Comparison of ENCODE assay signal across 8 cellular contexts in genomic region chr2:167292430-167293171, GRCh38. TPM values are rescaled to one million over a fixed set of nuclear protein-coding genes. Genes with fewer than 3 reads are reported as not detected.
DNase-seq lines count a peak whose midpoint lies in the region; ATAC-seq and TF ChIP-seq lines count a peak whose summit lies in the region.

Gene B3GALT1 (plus strand): TSS chr2:167293001.

- H3K79me2 ChIP-seq in Loucy (ENCODE audit: insufficient read depth, low read length) = no peaks in the 10 kb centered on the region

- H3K27me3 ChIP-seq in Loucy (ENCODE audit: insufficient read depth, low read length, poor library complexity, severe bottlenecking) = peaks cover 30% of the 10 kb centered on the region
- H3K27me3 ChIP-seq in heart right ventricle = peaks cover 7 to 82% (median 47%) of the 10 kb centered on the region in 7 donors
- no peaks in the 10 kb centered on the region for H3K27me3 ChIP-seq in ovary
- H3K27me3 ChIP-seq in aorta (ENCODE audit: control insufficient read depth in 1 of 2, insufficient read depth in 2 of 2, low read length in 1 of 2) = no peaks in the 10 kb centered on the region

- H3K4me3 ChIP-seq in GM12865 (ENCODE audit: low read depth, low read length) = peak within 1 kb of the TSS; percentile 74
- H3K4me3 ChIP-seq in HEK293 (ENCODE audit: low read depth, low read length) = peak within 1 kb of the TSS; percentile 73
- peak within 1 kb of the TSS; percentile 80 for H3K4me3 ChIP-seq in Loucy (ENCODE audit: low read length, poor library complexity, severe bottlenecking)
- peak within 1 kb of the TSS; percentile 55 to 92 (median 77) for H3K4me3 ChIP-seq in heart right ventricle
- peak within 1 kb of the TSS; percentile 63 for H3K4me3 ChIP-seq in ovary
- peak within 1 kb of the TSS; percentile 38 to 43 for H3K4me3 ChIP-seq in aorta (ENCODE audit: low read length in 2 of 2)

- TF ChIP-seq EP300 in ovary (IDR thresholded peaks at IDR 0.05) = no peak

- H3K27ac ChIP-seq in HEK293 (ENCODE audit: extremely low read depth, low read depth, low read length) (peak within 1 kb of the TSS; percentile 73), heart right ventricle (peak within 1 kb of the TSS in 9 of 10 donors; percentile 77 to 87 (median 81)), ovary (peak within 1 kb of the TSS; percentile 26 to 70), aorta (ENCODE audit: low read depth in 1 of 2, low read length in 2 of 2) (no peak within 1 kb of the TSS)

- H3F3A ChIP-seq in Loucy (ENCODE audit: low read depth) = no peaks in the 10 kb centered on the region

- DNase-seq in GM12865 (ENCODE audit: low read depth) (peak; percentile 90), SK-MEL-5 (ENCODE audit: low read depth, low spot score) (peak; percentile 89), amygdala (lab: John Stamatoyannopoulos, UW) (peak; percentile 25 to 91 (median 82)), heart right ventricle (peak; percentile 81 to 85), ovary (peak; percentile 76 to 89 (median 81)), aorta (peak; percentile 90 to 94)

- in situ Hi-C loops in SK-MEL-5 (cut with HindIII; ENCODE audit: low pct_unique_long_range_greater_than_20kb, low sequenced_read_pairs) = no loop called here

- POLR2A ChIA-PET in HEK293 (lab: Yijun Ruan, JAX) = interaction anchor here (0.6 kb wide), 2 partner anchors 635 to 825 kb away, joined by 3 to 4 read pairs; no protein-coding TSS in a partner anchor

- no peak for TF ChIP-seq POLR2A in ovary (IDR thresholded peaks at IDR 0.05)

- H3K4me1 ChIP-seq in HEK293 (ENCODE audit: control insufficient read depth, insufficient read depth, low read length) (peaks cover 3% of the 10 kb centered on the region; the same call in 1 of the 2 replicates), Loucy (ENCODE audit: insufficient read depth, low read length, poor library complexity, severe bottlenecking) (peaks cover 5% of the 10 kb centered on the region), heart right ventricle (peaks cover 0 to 24% (median 17%) of the 10 kb centered on the region in 9 donors), ovary (ENCODE audit: insufficient read depth) (peaks cover 8% of the 10 kb centered on the region), aorta (ENCODE audit: control insufficient read depth in 1 of 2, insufficient read depth in 2 of 2, low read length in 2 of 2) (no peaks in the 10 kb centered on the region)

- H3K9me3 ChIP-seq in HEK293 (ENCODE audit: control insufficient read depth, insufficient read depth, low read depth, low read length) (no peaks in the 10 kb centered on the region), Loucy (ENCODE audit: insufficient read depth, low read depth, low read length) (no peaks in the 10 kb centered on the region), heart right ventricle (no peaks in the 10 kb centered on the region), ovary (no peaks in the 10 kb centered on the region), aorta (ENCODE audit: control insufficient read depth, low read length) (no peaks in the 10 kb centered on the region)

- ATAC-seq in heart right ventricle (peak; percentile 95 to 99 (median 98)), aorta (ENCODE audit: low FRiP score) (peak; percentile 97)

- peak within 1 kb of the TSS; percentile 94 for H2AFZ ChIP-seq in Loucy (ENCODE audit: low read length)

- intact Hi-C loops in heart right ventricle (cut with DNase I) = no loop called here
- intact Hi-C loops in ovary (cut with DNase I) = no loop called here
- intact Hi-C loops in aorta (cut with DNase I) = no loop called here

- TF ChIP-seq CTCF in GM12865 (IDR thresholded peaks at IDR 0.05; ENCODE audit: insufficient read depth, low read depth, low read length, missing control alignments) = peak; percentile 28
- peak; percentile 79 for TF ChIP-seq CTCF in HEK293 (tag by site-specific recombination; IDR thresholded peaks at IDR 0.05)
- peak; percentile 56 for TF ChIP-seq CTCF in Loucy (conservative IDR thresholded peaks at IDR 0.05; ENCODE audit: low read length)
- TF ChIP-seq CTCF in heart right ventricle (IDR thresholded peaks at IDR 0.05) = peak in 7 of 9 donors; percentile 7 to 61 (median 33)
- no peak for TF ChIP-seq CTCF in ovary (IDR thresholded peaks at IDR 0.05)

- CTCF ChIA-PET in HEK293 (lab: Yijun Ruan, JAX) = interaction anchor here (0.6 to 2.5 kb wide), 5 partner anchors 10 to 856 kb away, joined by 4 to 9 read pairs (median 5); no protein-coding TSS in a partner anchor

- H3K36me3 ChIP-seq in HEK293 (ENCODE audit: control insufficient read depth in 2 of 2, insufficient read depth in 1 of 2, low read length in 2 of 2) (no peaks in the 10 kb centered on the region), Loucy (ENCODE audit: insufficient read depth, low read length) (no peaks in the 10 kb centered on the region), heart right ventricle (no peaks in the 10 kb centered on the region), ovary (no peaks in the 10 kb centered on the region), aorta (ENCODE audit: control insufficient read depth in 1 of 2, insufficient read depth in 2 of 2, low read length in 1 of 2) (no peaks in the 10 kb centered on the region)

- peak within 1 kb of the TSS; percentile 70 for H3K9ac ChIP-seq in Loucy (ENCODE audit: low read depth, low read length, poor library complexity, severe bottlenecking)

- WGBS in heart right ventricle, 2 donors = 0 to 1% methylated on average over 74 to 79 of the region's 79 CpGs
- 0 to 1% (median 0%) methylated on average over 39 to 79 of the region's 79 CpGs for WGBS in ovary, 3 donors
- 1% methylated on average over 65 to 79 of the region's 79 CpGs for WGBS in aorta, 2 donors

- H4K20me1 ChIP-seq in Loucy (ENCODE audit: insufficient read depth, low read length, poor library complexity, severe bottlenecking) = no peaks in the 10 kb centered on the region

- peak within 1 kb of the TSS; percentile 83 for H3K4me2 ChIP-seq in Loucy (ENCODE audit: low read depth, low read length, poor library complexity, severe bottlenecking)

- no peaks in the 10 kb centered on the region for H3K9me2 ChIP-seq in Loucy (replicated peaks; ENCODE audit: low read depth, low read length)

TF ChIP-seq in HEK293, 187 proteins besides CTCF, POLR2A, EP300 and RAD21 (continues in another document):
- TF ChIP-seq ZNF146 (tag by site-specific recombination; IDR thresholded peaks at IDR 0.05) (no peak), ZBTB11 (tag by site-specific recombination; conservative IDR thresholded peaks at IDR 0.05; ENCODE audit: low read depth) (peak; percentile 44; the same call in 1 of the 2 replicates), ZNF132 (tag by site-specific recombination; IDR thresholded peaks at IDR 0.05; ENCODE audit: borderline replicate concordance) (no peak), ZBTB49 (tag by site-specific recombination; IDR thresholded peaks at IDR 0.05; ENCODE audit: low read depth) (no peak), ZEB2 (tag by site-specific recombination; IDR thresholded peaks at IDR 0.05) (no peak), ZSCAN23 (tag by site-specific recombination; IDR thresholded peaks at IDR 0.05) (no peak), ZNF677 (tag by site-specific recombination; IDR thresholded peaks at IDR 0.05) (no peak), OSR2 (tag by site-specific recombination; IDR thresholded peaks at IDR 0.05) (no peak)

RNA-seq across cellular contexts. Expression of gene B3GALT1, which starts in this region (rescaled TPM):
- 0.53 and 0.67 TPM in 2 replicates for total RNA-seq in SK-MEL-5 (2014; rRNA removed; shearing (Covaris generic))
- 0.40 and 0.53 TPM in 2 replicates for polyA plus RNA-seq in SK-MEL-5 (2015; cell fraction: cytosol; rRNA removed)
- polyA plus RNA-seq in SK-MEL-5 (2015; cell fraction: nucleus; rRNA removed) = 0.24 and 0.36 TPM in 2 replicates
- total RNA-seq in heart right ventricle (under 1 TPM in 7 of 10 donors, not detected in 3; 0.05 to 0.25 (median 0.08) TPM), ovary (under 1 TPM; 0.10 to 0.65 (median 0.36) TPM), aorta (under 1 TPM; 0.30 to 0.39 TPM)
- polyA plus RNA-seq in heart right ventricle (under 1 TPM; 0.03 to 0.15 TPM), ovary (under 1 TPM; 0.25 to 0.27 TPM), aorta (not detected)

Comparison
In these comparisons a context has a peak if more than half of its experiments do, and no peak if none do; other contexts are left out.
1. Peak in DNase-seq in SK-MEL-5; RNA of the gene not detected or under 1 TPM.
2. Peak in DNase-seq, ATAC-seq, H3K4me3 ChIP-seq and H3K27ac ChIP-seq in heart right ventricle; RNA of the gene not detected or under 1 TPM.
3. Peak in DNase-seq, H3K4me3 ChIP-seq and H3K27ac ChIP-seq in ovary; RNA of the gene not detected or under 1 TPM.
4. Peak in DNase-seq, ATAC-seq and H3K4me3 ChIP-seq in aorta; RNA of the gene not detected or under 1 TPM.
5. CTCF ChIP-seq: peak in GM12865 (single experiment), HEK293 (single experiment), Loucy (single experiment) and heart right ventricle (7 of 9); none in ovary (0 of 3).
6. Peak in every context shown above with its lines, with median percentiles within 50 percentile points of each other: DNase-seq and H3K4me3 ChIP-seq.